In the genomic region with DNA sequence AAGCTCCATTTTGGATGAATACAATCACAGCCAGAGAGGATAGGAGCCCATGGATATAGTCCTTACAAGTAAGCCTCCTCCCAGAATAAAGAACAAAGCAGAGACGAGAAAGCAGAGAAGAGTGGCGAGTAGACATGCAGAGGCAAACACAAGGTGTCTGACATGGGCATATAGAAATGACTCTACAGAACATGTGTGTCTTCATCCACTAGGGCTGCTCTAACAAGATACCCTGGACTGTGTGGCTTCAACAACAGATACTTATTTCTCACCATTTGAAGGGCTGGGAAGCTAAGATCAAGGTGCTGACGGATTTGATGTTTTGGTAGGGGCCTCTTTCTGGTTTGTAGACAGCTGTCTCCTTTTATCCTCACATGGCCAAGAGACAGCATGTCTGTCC, we compare ENCODE assay signal across 27 cellular contexts.
"Had no signal": no experiment of that assay in that cellular context is flagged by ENCODE, and none has a peak within 500 bp of the region (broad histone marks: within the 10 kb centered on the region; RNA-seq: fewer than 3 reads in every experiment).

No MANE protein-coding gene starts in this region.

- H3K27ac Mint-ChIP-seq: activated CD4-positive, alpha-beta T cell treated with anti-CD3 and anti-CD28 coated beads, Interleukin-2, amount 10 ng/mL, durations not matched to agents 7 days and 5 days; activated CD8-positive, alpha-beta T cell treated with anti-CD3 and anti-CD28 coated beads for 36 hours; activated naive CD4-positive, alpha-beta T cell treated with anti-CD3 and anti-CD28 coated beads, Interleukin-2, amount 50 U/mL, for 24 hours; activated naive CD8-positive, alpha-beta T cell treated with anti-CD3 and anti-CD28 coated beads, Interleukin-2, amount 50 U/mL, for 24 hours; activated T-helper 2 cell treated with anti-CD3 and anti-CD28 coated beads, Interferon-gamma antibody, Interleukin-2, Interleukin-4, amounts not matched to agents 10 μg/mL and 5 μg/mL and 100 μg/mL, durations not matched to agents 14 hours and 24 hours and 36 hours; nephron; progenitor cell of endocrine pancreas had no signal

- H3K36me3 ChIP-seq: gastroesophageal sphincter, ovary, suprapubic skin, tibial artery, upper lobe of right lung, WERI-Rb-1 had no signal

- DNase-seq: activated CD4-positive, alpha-beta T cell treated with anti-CD3 and anti-CD28 coated beads, Interleukin-2, amount 10 ng/mL, durations not matched to agents 7 days and 5 days; activated CD4-positive, CD25-positive, alpha-beta regulatory T cell treated with anti-CD3 and anti-CD28 coated beads, Interleukin-2, amount 50 U/mL, for 72 hours; activated CD8-positive, alpha-beta T cell treated with anti-CD3 and anti-CD28 coated beads for 36 hours; activated naive CD8-positive, alpha-beta T cell treated with anti-CD3 and anti-CD28 coated beads, Interleukin-2, amount 50 U/mL, for 24 hours; activated T-cell treated with anti-CD3 and anti-CD28 coated beads, Interleukin-2, amount 50 U/mL, for 4 hours; amygdala; caudate nucleus; islet precursor cell; left cardiac atrium; left ventricle myocardium superior; ovary; stimulated activated CD4-positive, alpha-beta T cell treated with anti-CD3 and anti-CD28 coated beads, Interleukin-12 subunit alpha, Interleukin-12 subunit beta, amount 100 ng/mL, for 4 hours; stimulated activated CD4-positive, alpha-beta T cell treated with anti-CD3 and anti-CD28 coated beads, Interleukin-4, amount 100 ng/mL, for 1 hour; T1000; tibial artery; upper lobe of right lung; WERI-Rb-1 had no signal

- H3K36me3 Mint-ChIP-seq: activated naive CD4-positive, alpha-beta T cell treated with anti-CD3 and anti-CD28 coated beads, Interleukin-2, amount 50 U/mL, for 24 hours had no signal

- H3K4me1 ChIP-seq: suprapubic skin, upper lobe of right lung had no signal

- H3K4me3 ChIP-seq: gastroesophageal sphincter, hepatocyte, ovary, skin epidermis, suprapubic skin, tibial artery, upper lobe of right lung had no signal

- H2AFZ ChIP-seq: hepatocyte had no signal

- H3K9me3 Mint-ChIP-seq: activated CD4-positive, alpha-beta T cell treated with anti-CD3 and anti-CD28 coated beads, Interleukin-2, amount 10 ng/mL, durations not matched to agents 7 days and 5 days; activated CD8-positive, alpha-beta T cell treated with anti-CD3 and anti-CD28 coated beads for 36 hours; activated naive CD4-positive, alpha-beta T cell treated with anti-CD3 and anti-CD28 coated beads, Interleukin-2, amount 50 U/mL, for 24 hours; activated naive CD8-positive, alpha-beta T cell treated with anti-CD3 and anti-CD28 coated beads, Interleukin-2, amount 50 U/mL, for 24 hours; activated T-cell treated with anti-CD3 and anti-CD28 coated beads, Interleukin-2, amount 50 U/mL, for 4 hours; activated T-helper 2 cell treated with anti-CD3 and anti-CD28 coated beads, Interferon-gamma antibody, Interleukin-2, Interleukin-4, amounts not matched to agents 10 μg/mL and 5 μg/mL and 100 μg/mL, durations not matched to agents 14 hours and 24 hours and 36 hours; nephron had no signal

- H3K4me3 Mint-ChIP-seq: activated CD4-positive, alpha-beta T cell treated with anti-CD3 and anti-CD28 coated beads, Interleukin-2, amount 10 ng/mL, durations not matched to agents 7 days and 5 days; activated CD8-positive, alpha-beta T cell treated with anti-CD3 and anti-CD28 coated beads for 36 hours; activated naive CD4-positive, alpha-beta T cell treated with anti-CD3 and anti-CD28 coated beads, Interleukin-2, amount 50 U/mL, for 24 hours; activated naive CD8-positive, alpha-beta T cell treated with anti-CD3 and anti-CD28 coated beads, Interleukin-2, amount 50 U/mL, for 24 hours; activated T-cell treated with anti-CD3 and anti-CD28 coated beads, Interleukin-2, amount 50 U/mL, for 4 hours; nephron had no signal

- H3K27me3 ChIP-seq: gastroesophageal sphincter, hepatocyte, ovary, suprapubic skin, tibial artery, upper lobe of right lung had no signal

- FAIRE-seq: endothelial cell of umbilical vein had no signal

- H3K27ac ChIP-seq: gastroesophageal sphincter, hepatocyte, ovary, skin epidermis, suprapubic skin, tibial artery, upper lobe of right lung, WERI-Rb-1 had no signal

- H3K4me1 Mint-ChIP-seq: activated CD4-positive, alpha-beta T cell treated with anti-CD3 and anti-CD28 coated beads, Interleukin-2, amount 10 ng/mL, durations not matched to agents 7 days and 5 days; activated naive CD4-positive, alpha-beta T cell treated with anti-CD3 and anti-CD28 coated beads, Interleukin-2, amount 50 U/mL, for 24 hours had no signal

- H3K4me2 ChIP-seq: hepatocyte had no signal

- H3K79me2 ChIP-seq: hepatocyte had no signal

- H3K27me3 Mint-ChIP-seq: progenitor cell of endocrine pancreas had no signal

- H3K9me3 ChIP-seq: gastroesophageal sphincter, ovary, suprapubic skin, tibial artery, upper lobe of right lung had no signal

- ATAC-seq: activated CD8-positive, alpha-beta T cell treated with anti-CD3 and anti-CD28 coated beads for 36 hours; activated naive CD8-positive, alpha-beta T cell treated with anti-CD3 and anti-CD28 coated beads, Interleukin-2, amount 50 U/mL, for 24 hours; activated T-cell treated with anti-CD3 and anti-CD28 coated beads, Interleukin-2, amount 50 U/mL, for 4 hours; gastroesophageal sphincter; left cardiac atrium; left ventricle myocardium superior; sciatic nerve; upper lobe of right lung had no signal
